ENCODE assay signal across 14 cellular contexts in genomic region chr20:41061155-41061554, GRCh38. TPM values are rescaled to one million over a fixed set of nuclear protein-coding genes. Genes with fewer than 3 reads are reported as not detected.
DNase-seq lines count a peak whose midpoint lies in the region; ATAC-seq and TF ChIP-seq lines count a peak whose summit lies in the region.
"Had no signal": no experiment of that assay in that cellular context is flagged by ENCODE, and none has a peak within 500 bp of the region (broad histone marks: within the 10 kb centered on the region; RNA-seq: fewer than 3 reads in every experiment).

No MANE protein-coding gene starts in this region.

- CTCF ChIA-PET in OCI-LY7 (lab: Charles Lee; ENCODE audit: unreplicated experiment), result interaction anchor here (0.9 to 1.2 kb wide), 2 partner anchors 30 to 70 kb away, joined by 4 read pairs; no protein-coding TSS in a partner anchor

- H3K4me3 Mint-ChIP-seq in activated T-cell treated with anti-CD3 and anti-CD28 coated beads, Interleukin-2, amount 50 U/mL, for 24 hours, result no peak overlapping the region
- no peak overlapping the region for H3K4me3 Mint-ChIP-seq in activated T-cell treated with anti-CD3 and anti-CD28 coated beads, Interleukin-2, amount 50 U/mL, for 72 hours
- H3K4me3 Mint-ChIP-seq in CD14-positive monocyte, result no peak overlapping the region
- H3K4me3 Mint-ChIP-seq: CD4-positive, CD25-positive, alpha-beta regulatory T cell; H9 had no signal

- H3K9me3 Mint-ChIP-seq in activated T-cell treated with anti-CD3 and anti-CD28 coated beads, Interleukin-2, amount 50 U/mL, for 24 hours, result no peaks in the 10 kb centered on the region
- no peaks in the 10 kb centered on the region for H3K9me3 Mint-ChIP-seq in activated T-cell treated with anti-CD3 and anti-CD28 coated beads, Interleukin-2, amount 50 U/mL, for 72 hours
- H3K9me3 Mint-ChIP-seq in CD14-positive monocyte, result no peaks in the 10 kb centered on the region
- H3K9me3 Mint-ChIP-seq: H9 had no signal

- H3K79me1 ChIP-seq in trophoblast cell (ENCODE audit: low read length), result no peaks in the 10 kb centered on the region

- no peak overlapping the region for H3K23ac ChIP-seq in trophoblast cell (ENCODE audit: low read length)

- H3K9ac ChIP-seq in trophoblast cell (ENCODE audit: low read length), result no peak overlapping the region

- H2AK5ac ChIP-seq in trophoblast cell (ENCODE audit: low read length), result no peak overlapping the region

- no peak for ATAC-seq in activated T-cell treated with anti-CD3 and anti-CD28 coated beads, Interleukin-2, amount 50 U/mL, for 72 hours (replicated peaks in 1 of 2)
- ATAC-seq: GM12878 had no signal

- no peaks in the 10 kb centered on the region for H3K9me2 ChIP-seq in OCI-LY7 (ENCODE audit: insufficient read depth, low read length)

- intact Hi-C loops in OCI-LY7 (cut with micrococcal nuclease; ENCODE audit: unreplicated experiment), result no loop called here
- intact Hi-C loops in CD14-positive monocyte (cut with micrococcal nuclease), result loop anchor here in 1 of 2 donors (5.0 kb wide), 1 partner anchor 34 kb away; the partner anchor contains the start of gene TOP1
- intact Hi-C loops in ascending aorta (cut with DNase I), result no loop called here

- H4K20me1 ChIP-seq in OCI-LY7 (ENCODE audit: insufficient read depth, low read length), result peaks cover 23% of the 10 kb centered on the region

- H4K12ac ChIP-seq in trophoblast cell (ENCODE audit: low read depth, low read length), result no peak overlapping the region

- H2BK120ac ChIP-seq in trophoblast cell (ENCODE audit: insufficient read depth, low read length, poor library complexity), result no peak overlapping the region

- WGBS in trophoblast cell (ENCODE audit: extremely low coverage, insufficient coverage, insufficient read length), result no CpG with 5 or more reads among the region's 3 CpGs

- peaks cover 83% of the 10 kb centered on the region for H3K36me3 Mint-ChIP-seq in activated T-cell treated with anti-CD3 and anti-CD28 coated beads, Interleukin-2, amount 50 U/mL, for 24 hours (ENCODE audit: low read depth)
- peaks cover 9 to 34% of the 10 kb centered on the region in 2 donors for H3K36me3 Mint-ChIP-seq in activated T-cell treated with anti-CD3 and anti-CD28 coated beads, Interleukin-2, amount 50 U/mL, for 72 hours (ENCODE audit: insufficient read depth in 2 of 2)
- H3K36me3 Mint-ChIP-seq in CD14-positive monocyte, result peaks cover 41 to 48% of the 10 kb centered on the region in 2 donors

- peak overlapping the region; percentile 3 for H3K27ac Mint-ChIP-seq in activated T-cell treated with anti-CD3 and anti-CD28 coated beads, Interleukin-2, amount 50 U/mL, for 24 hours
- H3K27ac Mint-ChIP-seq in activated T-cell treated with anti-CD3 and anti-CD28 coated beads, Interleukin-2, amount 50 U/mL, for 72 hours, result no peak overlapping the region
- H3K27ac Mint-ChIP-seq in CD14-positive monocyte, result no peak overlapping the region
- H3K27ac Mint-ChIP-seq: H9 had no signal

- DNase-seq in activated T-cell treated with anti-CD3 and anti-CD28 coated beads, Interleukin-2, amount 50 U/mL, for 24 hours, result no peak
- DNase-seq in activated T-cell treated with anti-CD3 and anti-CD28 coated beads, Interleukin-2, amount 50 U/mL, for 72 hours, result no peak
- no peak for DNase-seq in OCI-LY7 (ENCODE audit: low spot score)
- peak; percentile 40 for DNase-seq in epithelial cell of esophagus (ENCODE audit: low read depth)
- no peak for DNase-seq in trophoblast cell
- DNase-seq in CD14-positive monocyte (ENCODE audit: low spot score), result no peak
- DNase-seq in stimulated activated CD8-positive, alpha-beta memory T cell treated with anti-CD3 and anti-CD28 coated beads, Interleukin-4, amount 100 ng/mL, for 48 hours, result no peak
- no peak for DNase-seq in ascending aorta (ENCODE audit: low spot score in 2 of 2)
- DNase-seq: CD4-positive, CD25-positive, alpha-beta regulatory T cell; DMS 273 treated with DMSO at 0.1 percent for 48 hours; GOT3; H9 had no signal

- H3K4me3 ChIP-seq in OCI-LY7 (ENCODE audit: low read depth, low read length, poor library complexity, severe bottlenecking) (no peak overlapping the region), epithelial cell of esophagus (ENCODE audit: low read length) (no peak overlapping the region), trophoblast cell (ENCODE audit: low read depth, low read length) (no peak overlapping the region), ascending aorta (no peak overlapping the region)
- H3K4me3 ChIP-seq: GM12878 had no signal

- no peak overlapping the region for H2BK12ac ChIP-seq in trophoblast cell (ENCODE audit: low read length)

- H3K36me3 ChIP-seq in OCI-LY7 (ENCODE audit: insufficient read depth, low read length) (peaks cover 93% of the 10 kb centered on the region), trophoblast cell (ENCODE audit: control insufficient read depth in 1 of 2, insufficient read depth in 2 of 2, low read length in 2 of 2) (peaks cover 4 to 5% of the 10 kb centered on the region in 2 experiments), ascending aorta (peaks cover 0 to 14% of the 10 kb centered on the region in 2 donors)

- peaks cover 100% of the 10 kb centered on the region for H3K79me2 ChIP-seq in OCI-LY7 (ENCODE audit: insufficient read depth, low read depth, low read length)
- H3K79me2 ChIP-seq in trophoblast cell (ENCODE audit: control insufficient read depth, insufficient read depth, low read length, poor library complexity), result no peaks in the 10 kb centered on the region

- H3K18ac ChIP-seq in trophoblast cell (ENCODE audit: low read length), result no peak overlapping the region

- H3K27me3 Mint-ChIP-seq in activated T-cell treated with anti-CD3 and anti-CD28 coated beads, Interleukin-2, amount 50 U/mL, for 24 hours, result no peaks in the 10 kb centered on the region
- H3K27me3 Mint-ChIP-seq in activated T-cell treated with anti-CD3 and anti-CD28 coated beads, Interleukin-2, amount 50 U/mL, for 72 hours (ENCODE audit: low read depth), result no peaks in the 10 kb centered on the region
- no peaks in the 10 kb centered on the region for H3K27me3 Mint-ChIP-seq in CD14-positive monocyte (ENCODE audit: low read depth in 3 of 3)
- H3K27me3 Mint-ChIP-seq: CD4-positive, CD25-positive, alpha-beta regulatory T cell had no signal

- H4K91ac ChIP-seq in trophoblast cell (ENCODE audit: low read depth, low read length), result no peak overlapping the region

- no peaks in the 10 kb centered on the region; the same call in 1 of the 2 replicates for H3K9me3 ChIP-seq in OCI-LY7 (ENCODE audit: low read length)
- no peaks in the 10 kb centered on the region for H3K9me3 ChIP-seq in trophoblast cell (ENCODE audit: insufficient read depth, low read depth, low read length)
- H3K9me3 ChIP-seq in ascending aorta, result no peaks in the 10 kb centered on the region

- H3K4me2 ChIP-seq in OCI-LY7 (ENCODE audit: low read length), result no peak overlapping the region
- H3K4me2 ChIP-seq in trophoblast cell (ENCODE audit: low read length), result no peak overlapping the region

- H3K14ac ChIP-seq in trophoblast cell (ENCODE audit: low read length), result no peak overlapping the region

- no peaks in the 10 kb centered on the region for H3K27me3 ChIP-seq in trophoblast cell (ENCODE audit: insufficient read depth, low read length)
- no peaks in the 10 kb centered on the region for H3K27me3 ChIP-seq in ascending aorta

- H3K4me1 Mint-ChIP-seq in activated T-cell treated with anti-CD3 and anti-CD28 coated beads, Interleukin-2, amount 50 U/mL, for 24 hours (ENCODE audit: low read depth), result peaks cover 64% of the 10 kb centered on the region
- peaks cover 34% of the 10 kb centered on the region for H3K4me1 Mint-ChIP-seq in activated T-cell treated with anti-CD3 and anti-CD28 coated beads, Interleukin-2, amount 50 U/mL, for 72 hours (ENCODE audit: low read depth)
- H3K4me1 Mint-ChIP-seq in CD14-positive monocyte, result peaks cover 30% of the 10 kb centered on the region

- H2AFZ ChIP-seq in OCI-LY7 (ENCODE audit: low read length), result no peak overlapping the region
- no peak overlapping the region for H2AFZ ChIP-seq in trophoblast cell (ENCODE audit: insufficient read depth, low read length, poor library complexity)

- no peak overlapping the region for H4K8ac ChIP-seq in trophoblast cell (ENCODE audit: low read depth, low read length)

- no peak overlapping the region for H2BK5ac ChIP-seq in trophoblast cell (ENCODE audit: low read depth, low read length, poor library complexity)

- H3K4me1 ChIP-seq in OCI-LY7 (ENCODE audit: insufficient read depth, low read length, poor library complexity, severe bottlenecking) (peaks cover 43% of the 10 kb centered on the region), trophoblast cell (ENCODE audit: control insufficient read depth in 1 of 2, insufficient read depth in 2 of 2, low read length in 2 of 2) (peaks cover 0 to 4% of the 10 kb centered on the region in 2 experiments), ascending aorta (peaks cover 6 to 16% of the 10 kb centered on the region in 2 donors)

- peak overlapping the region; percentile 2 for H3K27ac ChIP-seq in OCI-LY7 (ENCODE audit: low read depth, low read length, poor library complexity, severe bottlenecking)
- no peak overlapping the region for H3K27ac ChIP-seq in trophoblast cell (ENCODE audit: low read depth, low read length)
- no peak overlapping the region for H3K27ac ChIP-seq in ascending aorta
- H3K27ac ChIP-seq: 22Rv1 had no signal

- TF ChIP-seq CTCF in OCI-LY7 (conservative IDR thresholded peaks at IDR 0.05; ENCODE audit: low read length), result no peak
- TF ChIP-seq CTCF in epithelial cell of esophagus (IDR thresholded peaks at IDR 0.05; ENCODE audit: insufficient read depth, low read depth, low read length, missing control alignments), result no peak
- no peak for TF ChIP-seq CTCF in CD14-positive monocyte (IDR thresholded peaks at IDR 0.05)
- TF ChIP-seq CTCF in ascending aorta (IDR thresholded peaks at IDR 0.05), result no peak

- H3K4ac ChIP-seq in trophoblast cell (ENCODE audit: low read depth, low read length), result peak overlapping the region; percentile 79

- POLR2A ChIA-PET in OCI-LY7 (lab: Charles Lee), result interaction anchor here (0.9 to 1.7 kb wide), 7 partner anchors 9 to 78 kb away, joined by 4 to 8 read pairs (median 5); no protein-coding TSS in a partner anchor

- BruUV-seq in OCI-LY7 (replicated peaks; lab: Mats Ljungman, UMichigan), result no TSS peak

RNA-seq across cellular contexts. Expression of gene TOP1, which starts 32.5 kb away (rescaled TPM):
- total RNA-seq in activated T-cell treated with anti-CD3 and anti-CD28 coated beads, Interleukin-2, amount 50 U/mL, for 72 hours, result 10 to 100 TPM; 78.7 to 86.1 TPM
- total RNA-seq in OCI-LY7 (2014; rRNA removed; shearing (Covaris generic)), result 44.6 and 53.0 TPM in 2 replicates
- total RNA-seq in OCI-LY7 (2022), result 168 and 200 TPM in 2 replicates
- polyA plus RNA-seq in trophoblast cell (2013), result 225 and 236 TPM in 2 replicates
- 10 to 100 TPM in 1 of 2 donors, 1 to 10 TPM in 1; 6.9 to 11.5 TPM for polyA plus RNA-seq in CD14-positive monocyte
- total RNA-seq in ascending aorta, result 9.4 TPM
